19 cellular contexts compared by ENCODE assay signal in genomic region chr7:98984126-98984525, GRCh38.
"Had no signal": no experiment of that assay in that cellular context is flagged by ENCODE, and none has a peak within 500 bp of the region (broad histone marks: within the 10 kb centered on the region; RNA-seq: fewer than 3 reads in every experiment).

No MANE protein-coding gene starts in this region.

- H3K27ac ChIP-seq: epithelial cell of prostate, esophagus muscularis mucosa, gastroesophageal sphincter, left lung, lower lobe of right lung, ovary, tibial nerve had no signal

- H3K27me3 Mint-ChIP-seq: effector memory CD8-positive, alpha-beta T cell; naive thymus-derived CD8-positive, alpha-beta T cell had no signal

- H3K4me1 ChIP-seq: esophagus muscularis mucosa, gastroesophageal sphincter, left lung, lower lobe of right lung, tibial nerve had no signal

- H3K36me3 ChIP-seq: ovary had no signal

- H3K4me3 ChIP-seq: esophagus muscularis mucosa, gastroesophageal sphincter, left lung, lower lobe of right lung, mucosa of descending colon, ovary, tibial nerve had no signal

- ATAC-seq: effector memory CD8-positive, alpha-beta T cell; gastroesophageal sphincter; left lung; lower lobe of right lung; mucosa of descending colon; naive thymus-derived CD8-positive, alpha-beta T cell; right cardiac atrium had no signal

- H3K27me3 ChIP-seq: esophagus muscularis mucosa, gastroesophageal sphincter, left lung, ovary, tibial nerve had no signal

- H3K4me3 Mint-ChIP-seq: effector memory CD8-positive, alpha-beta T cell; naive thymus-derived CD8-positive, alpha-beta T cell; neural crest cell had no signal

- DNase-seq: central memory CD4-positive, alpha-beta T cell; cortex of kidney; effector memory CD8-positive, alpha-beta T cell; glutamatergic neuron; left lung; lower lobe of right lung; mesendoderm; mucosa of descending colon; naive thymus-derived CD8-positive, alpha-beta T cell; ovary; right cardiac atrium; small intestine; stimulated activated CD4-positive, alpha-beta T cell treated with anti-CD3 and anti-CD28 coated beads, Interleukin-12 subunit alpha, Interleukin-12 subunit beta, amount 100 ng/mL, for 4 hours; stimulated activated naive CD4-positive, alpha-beta T cell treated with Interleukin-2 at 50 U/mL for 16 hours had no signal

- H3K4me1 Mint-ChIP-seq: neural crest cell had no signal

- H3K9me3 ChIP-seq: esophagus muscularis mucosa, gastroesophageal sphincter, left lung, lower lobe of right lung, mucosa of descending colon, ovary had no signal
